Comparison of ENCODE assay signal across 1 cellular context in the genomic region with DNA sequence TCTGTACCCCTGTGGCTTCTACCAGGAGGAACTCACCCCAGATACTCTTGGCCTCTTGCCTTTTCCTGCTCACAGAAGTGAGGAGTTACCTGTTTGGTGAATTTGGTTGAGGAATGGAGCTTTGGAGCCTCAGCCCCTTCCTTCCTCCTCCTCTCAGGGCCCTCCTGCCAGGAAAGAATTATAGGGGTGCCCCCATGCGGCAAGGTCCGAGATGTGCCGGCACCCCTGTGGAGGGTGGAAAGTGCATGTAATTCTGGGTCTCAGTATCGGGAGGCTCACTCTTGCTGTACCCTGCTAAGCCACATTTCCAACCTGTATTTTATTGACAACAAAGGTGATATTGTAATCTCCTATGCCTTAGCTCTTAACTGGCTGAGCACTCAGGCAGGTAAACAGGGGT.
TF ChIP-seq lines count a peak whose summit lies in the region.

No MANE protein-coding gene starts in this region.

TF ChIP-seq in K562, 482 proteins besides CTCF, POLR2A, EP300 and RAD21:
- no peak for TF ChIP-seq XRCC4 (IDR thresholded peaks at IDR 0.05; ENCODE audit: extremely low read depth, insufficient read depth, insufficient read length)
- no peak for TF ChIP-seq ZNF766 (CRISPR knock-in tag; conservative IDR thresholded peaks at IDR 0.05)
- TF ChIP-seq, protein P1, sequence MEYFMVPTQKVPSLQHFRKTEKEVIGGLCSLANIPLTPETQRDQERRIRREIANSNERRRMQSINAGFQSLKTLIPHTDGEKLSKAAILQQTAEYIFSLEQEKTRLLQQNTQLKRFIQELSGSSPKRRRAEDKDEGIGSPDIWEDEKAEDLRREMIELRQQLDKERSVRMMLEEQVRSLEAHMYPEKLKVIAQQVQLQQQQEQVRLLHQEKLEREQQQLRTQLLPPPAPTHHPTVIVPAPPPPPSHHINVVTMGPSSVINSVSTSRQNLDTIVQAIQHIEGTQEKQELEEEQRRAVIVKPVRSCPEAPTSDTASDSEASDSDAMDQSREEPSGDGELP (CRISPR knock-in tag; IDR thresholded peaks at IDR 0.05; ENCODE audit: borderline replicate concordance), result no peak
- TF ChIP-seq MCM7 (IDR thresholded peaks at IDR 0.05), result no peak
- no peak for TF ChIP-seq MTA3 (IDR thresholded peaks at IDR 0.05; ENCODE audit: borderline replicate concordance)
- TF ChIP-seq, protein P2, sequence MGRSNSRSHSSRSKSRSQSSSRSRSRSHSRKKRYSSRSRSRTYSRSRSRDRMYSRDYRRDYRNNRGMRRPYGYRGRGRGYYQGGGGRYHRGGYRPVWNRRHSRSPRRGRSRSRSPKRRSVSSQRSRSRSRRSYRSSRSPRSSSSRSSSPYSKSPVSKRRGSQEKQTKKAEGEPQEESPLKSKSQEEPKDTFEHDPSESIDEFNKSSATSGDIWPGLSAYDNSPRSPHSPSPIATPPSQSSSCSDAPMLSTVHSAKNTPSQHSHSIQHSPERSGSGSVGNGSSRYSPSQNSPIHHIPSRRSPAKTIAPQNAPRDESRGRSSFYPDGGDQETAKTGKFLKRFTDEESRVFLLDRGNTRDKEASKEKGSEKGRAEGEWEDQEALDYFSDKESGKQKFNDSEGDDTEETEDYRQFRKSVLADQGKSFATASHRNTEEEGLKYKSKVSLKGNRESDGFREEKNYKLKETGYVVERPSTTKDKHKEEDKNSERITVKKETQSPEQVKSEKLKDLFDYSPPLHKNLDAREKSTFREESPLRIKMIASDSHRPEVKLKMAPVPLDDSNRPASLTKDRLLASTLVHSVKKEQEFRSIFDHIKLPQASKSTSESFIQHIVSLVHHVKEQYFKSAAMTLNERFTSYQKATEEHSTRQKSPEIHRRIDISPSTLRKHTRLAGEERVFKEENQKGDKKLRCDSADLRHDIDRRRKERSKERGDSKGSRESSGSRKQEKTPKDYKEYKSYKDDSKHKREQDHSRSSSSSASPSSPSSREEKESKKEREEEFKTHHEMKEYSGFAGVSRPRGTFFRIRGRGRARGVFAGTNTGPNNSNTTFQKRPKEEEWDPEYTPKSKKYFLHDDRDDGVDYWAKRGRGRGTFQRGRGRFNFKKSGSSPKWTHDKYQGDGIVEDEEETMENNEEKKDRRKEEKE (IDR thresholded peaks at IDR 0.05; ENCODE audit: borderline replicate concordance in 1 of 2, control insufficient read depth in 1 of 2, low read depth in 2 of 2, low read length in 1 of 2), result no peak
- TF ChIP-seq, protein P3, sequence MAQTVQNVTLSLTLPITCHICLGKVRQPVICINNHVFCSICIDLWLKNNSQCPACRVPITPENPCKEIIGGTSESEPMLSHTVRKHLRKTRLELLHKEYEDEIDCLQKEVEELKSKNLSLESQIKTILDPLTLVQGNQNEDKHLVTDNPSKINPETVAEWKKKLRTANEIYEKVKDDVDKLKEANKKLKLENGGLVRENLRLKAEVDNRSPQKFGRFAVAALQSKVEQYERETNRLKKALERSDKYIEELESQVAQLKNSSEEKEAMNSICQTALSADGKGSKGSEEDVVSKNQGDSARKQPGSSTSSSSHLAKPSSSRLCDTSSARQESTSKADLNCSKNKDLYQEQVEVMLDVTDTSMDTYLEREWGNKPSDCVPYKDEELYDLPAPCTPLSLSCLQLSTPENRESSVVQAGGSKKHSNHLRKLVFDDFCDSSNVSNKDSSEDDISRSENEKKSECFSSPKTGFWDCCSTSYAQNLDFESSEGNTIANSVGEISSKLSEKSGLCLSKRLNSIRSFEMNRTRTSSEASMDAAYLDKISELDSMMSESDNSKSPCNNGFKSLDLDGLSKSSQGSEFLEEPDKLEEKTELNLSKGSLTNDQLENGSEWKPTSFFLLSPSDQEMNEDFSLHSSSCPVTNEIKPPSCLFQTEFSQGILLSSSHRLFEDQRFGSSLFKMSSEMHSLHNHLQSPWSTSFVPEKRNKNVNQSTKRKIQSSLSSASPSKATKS (CRISPR knock-in tag; IDR thresholded peaks at IDR 0.05), result no peak
- no peak for TF ChIP-seq ZNF699 (CRISPR knock-in tag; IDR thresholded peaks at IDR 0.05; ENCODE audit: insufficient replicate concordance)
- TF ChIP-seq CBFA2T2 (conservative IDR thresholded peaks at IDR 0.05), result no peak
- TF ChIP-seq SMC3 (conservative IDR thresholded peaks at IDR 0.05; ENCODE audit: insufficient read depth, low read depth, low read length), result no peak
- TF ChIP-seq ZNF174 (CRISPR knock-in tag; IDR thresholded peaks at IDR 0.05), result no peak
- no peak for TF ChIP-seq NFATC3 (IDR thresholded peaks at IDR 0.05)
- no peak for TF ChIP-seq ZNF57 (CRISPR knock-in tag; IDR thresholded peaks at IDR 0.05)
- TF ChIP-seq PPARD (CRISPR knock-in tag; IDR thresholded peaks at IDR 0.05), result no peak
- no peak for TF ChIP-seq NRF1 (conservative IDR thresholded peaks at IDR 0.05 in 1 of 2, IDR thresholded peaks at IDR 0.05 in 1 of 2)
- TF ChIP-seq MAFK (IDR thresholded peaks at IDR 0.05; ENCODE audit: low read length), result no peak
TF ChIP-seq in K562: peak in this region for 0.
